Comparison of ENCODE assay signal across 10 cellular contexts in the genomic region with DNA sequence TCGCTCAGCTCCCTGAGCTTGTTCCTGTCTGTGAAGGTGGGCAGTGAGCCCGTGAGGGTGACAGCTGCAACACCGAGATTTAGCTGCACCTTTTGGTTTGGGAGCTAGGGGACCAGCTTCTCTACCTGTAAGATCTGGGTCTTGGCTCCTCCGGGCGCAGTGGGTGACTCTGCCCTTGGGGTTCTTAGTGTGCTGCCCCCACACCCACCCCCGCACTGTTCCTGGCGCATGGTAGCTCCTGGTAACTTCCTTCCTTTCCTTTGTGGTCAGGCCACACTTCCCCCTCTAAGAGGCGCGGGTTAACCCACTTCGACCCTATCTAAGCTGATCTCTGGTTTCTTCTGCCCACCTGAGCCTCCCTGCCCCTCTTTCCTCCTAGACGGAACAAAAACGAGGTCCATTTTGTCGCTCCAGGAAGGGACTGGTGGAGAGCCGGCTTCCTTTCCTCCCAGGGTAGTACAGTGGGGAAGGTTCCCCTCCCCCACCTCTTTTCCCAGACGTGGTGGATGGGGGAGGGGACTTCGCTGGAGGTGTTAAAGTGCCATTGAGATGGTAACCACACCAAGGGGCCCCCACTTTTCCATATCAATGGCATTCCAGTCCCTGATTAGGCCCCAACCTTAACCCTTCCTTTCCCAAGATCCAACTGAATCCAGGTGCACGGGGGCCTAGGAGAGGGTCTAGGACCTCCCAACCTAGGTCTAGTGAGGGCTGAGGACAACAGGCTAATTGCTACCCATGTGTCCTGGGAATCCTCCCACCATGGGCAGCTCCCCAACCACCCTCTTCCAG. TPM values are rescaled to one million over a fixed set of nuclear protein-coding genes. Genes with fewer than 3 reads are reported as not detected.
DNase-seq lines count a peak whose midpoint lies in the region; ATAC-seq and TF ChIP-seq lines count a peak whose summit lies in the region.
"Had no signal": no experiment of that assay in that cellular context is flagged by ENCODE, and none has a peak within 500 bp of the region (broad histone marks: within the 10 kb centered on the region; RNA-seq: fewer than 3 reads in every experiment).

No MANE protein-coding gene starts in this region.

- ATAC-seq in aorta (ENCODE audit: low FRiP score): no peak

- DNase-seq in HL-60 (ENCODE audit: low read depth in 1 of 2, low spot score in 1 of 2) (peak; percentile 90 to 93), ascending aorta (ENCODE audit: low spot score in 2 of 2) (no peak), NAMALWA (ENCODE audit: low spot score) (no peak), aorta (no peak), HK-2 (ENCODE audit: unreplicated experiment) (no peak)
- DNase-seq in activated CD4-positive, alpha-beta memory T cell treated with anti-CD3 and anti-CD28 coated beads, Interleukin-2, amount 10 ng/mL, durations not matched to agents 7 days and 5 days: no peak
- DNase-seq: stimulated activated CD4-positive, alpha-beta T cell treated with anti-CD3 and anti-CD28 coated beads, Interleukin-1b, Interleukin-23, amount 100 ng/mL, for 48 hours had no signal

- H3K36me3 ChIP-seq in BLaER1 treated with 17β-estradiol and CSF1 and Interleukin-3, amounts not matched to agents 10 nM and 100 nM: no peaks in the 10 kb centered on the region
- H3K36me3 ChIP-seq in liver (ENCODE audit: control insufficient read depth in 4 of 4, insufficient read depth in 3 of 4, low read depth in 1 of 4, low read length in 3 of 4) (no peaks in the 10 kb centered on the region), ascending aorta (no peaks in the 10 kb centered on the region), aorta (ENCODE audit: control insufficient read depth in 1 of 2, insufficient read depth in 2 of 2, low read length in 1 of 2) (no peaks in the 10 kb centered on the region)

- WGBS in liver: 52% methylated on average over 17 of the region's 17 CpGs
- 26 to 31% methylated on average over 17 of the region's 17 CpGs for WGBS in aorta, 2 donors

- H3K9me3 ChIP-seq in BLaER1 treated with 17β-estradiol and CSF1 and Interleukin-3, amounts not matched to agents 10 nM and 100 nM (replicated peaks in 1 of 11): no peaks in the 10 kb centered on the region
- no peaks in the 10 kb centered on the region for H3K9me3 ChIP-seq in liver (ENCODE audit: control insufficient read depth in 4 of 4, low read length in 3 of 4)
- no peaks in the 10 kb centered on the region for H3K9me3 ChIP-seq in ascending aorta
- H3K9me3 ChIP-seq in aorta (ENCODE audit: control insufficient read depth, low read length): no peaks in the 10 kb centered on the region

- peak overlapping the region in 9 of 11 experiments; percentile 4 to 53 (median 37); a peak in 14 of 22 replicates for H3K9ac ChIP-seq in BLaER1 treated with 17β-estradiol and CSF1 and Interleukin-3, amounts not matched to agents 10 nM and 100 nM
- H3K9ac ChIP-seq in liver (ENCODE audit: low read depth in 1 of 2, low read length in 2 of 2): no peak overlapping the region

- H3K27me3 Mint-ChIP-seq in activated CD4-positive, alpha-beta memory T cell treated with anti-CD3 and anti-CD28 coated beads, Interleukin-2, amount 10 ng/mL, durations not matched to agents 7 days and 5 days: peaks cover 22% of the 10 kb centered on the region

- H4K20me1 ChIP-seq in BLaER1 treated with 17β-estradiol and CSF1 and Interleukin-3, amounts not matched to agents 10 nM and 100 nM: peaks cover 0 to 9% (median 0%) of the 10 kb centered on the region in 11 experiments; a peak in 6 of 22 replicates

- CTCF ChIA-PET in activated CD4-positive, alpha-beta memory T cell treated with anti-CD3 and anti-CD28 coated beads, Interleukin-2, amount 10 ng/mL, durations not matched to agents 7 days and 5 days (lab: Charles Lee): interaction anchor here (0.8 to 10.3 kb wide), 7 partner anchors 11 to 122 kb away, joined by 3 to 209 read pairs (median 4); partner anchors contain the start of genes HCFC1R1 and THOC6

- peak overlapping the region in 9 of 11 experiments; percentile 20 to 58 (median 42); a peak in 14 of 22 replicates for H3K27ac ChIP-seq in BLaER1 treated with 17β-estradiol and CSF1 and Interleukin-3, amounts not matched to agents 10 nM and 100 nM
- H3K27ac ChIP-seq in HL-60 (replicated peaks) (peak overlapping the region; percentile 90), liver (ENCODE audit: low read depth in 1 of 2, low read length in 2 of 2) (peak overlapping the region; percentile 78 to 90), ascending aorta (no peak overlapping the region), aorta (ENCODE audit: low read depth in 1 of 2, low read length in 2 of 2) (no peak overlapping the region)

- H3K4me3 ChIP-seq in BLaER1 treated with 17β-estradiol and CSF1 and Interleukin-3, amounts not matched to agents 10 nM and 100 nM: peak overlapping the region; percentile 28 to 64 (median 46)
- 0 out of 2 replicates have a peak overlapping the region, but pooled peaks have one; percentile 8 for H3K4me3 ChIP-seq in HL-60 (replicated peaks; ENCODE audit: insufficient read depth, low read length)
- H3K4me3 ChIP-seq in liver (ENCODE audit: low read depth in 1 of 3, low read length in 3 of 3): no peak overlapping the region
- no peak overlapping the region for H3K4me3 ChIP-seq in ascending aorta
- H3K4me3 ChIP-seq in aorta (ENCODE audit: low read length in 2 of 2): no peak overlapping the region

- peaks cover 35% of the 10 kb centered on the region for H3K4me1 Mint-ChIP-seq in activated CD4-positive, alpha-beta memory T cell treated with anti-CD3 and anti-CD28 coated beads, Interleukin-2, amount 10 ng/mL, durations not matched to agents 7 days and 5 days

- H3K4me2 ChIP-seq in BLaER1 treated with 17β-estradiol and CSF1 and Interleukin-3, amounts not matched to agents 10 nM and 100 nM: peak overlapping the region; percentile 89 to 100 (median 99)

- H3K9me3 Mint-ChIP-seq in activated CD4-positive, alpha-beta memory T cell treated with anti-CD3 and anti-CD28 coated beads, Interleukin-2, amount 10 ng/mL, durations not matched to agents 7 days and 5 days: no peaks in the 10 kb centered on the region

- intact Hi-C loops in ascending aorta (cut with DNase I) (no loop called here), aorta (cut with DNase I) (no loop called here)

- H3K4me1 ChIP-seq in BLaER1 treated with 17β-estradiol and CSF1 and Interleukin-3, amounts not matched to agents 10 nM and 100 nM: peaks cover 41 to 64% (median 49%) of the 10 kb centered on the region in 10 experiments
- H3K4me1 ChIP-seq in liver (ENCODE audit: control insufficient read depth in 4 of 4, insufficient read depth in 4 of 4, low read length in 3 of 4): peaks cover 17 to 44% (median 30%) of the 10 kb centered on the region in 4 donors
- peaks cover 0 to 4% of the 10 kb centered on the region in 2 donors for H3K4me1 ChIP-seq in ascending aorta
- no peaks in the 10 kb centered on the region for H3K4me1 ChIP-seq in aorta (ENCODE audit: control insufficient read depth in 1 of 2, insufficient read depth in 2 of 2, low read length in 2 of 2)

- H3K27ac Mint-ChIP-seq in activated CD4-positive, alpha-beta memory T cell treated with anti-CD3 and anti-CD28 coated beads, Interleukin-2, amount 10 ng/mL, durations not matched to agents 7 days and 5 days: peak overlapping the region; percentile 7

- peaks cover 54 to 97% (median 82%) of the 10 kb centered on the region in 11 experiments for H3K27me3 ChIP-seq in BLaER1 treated with 17β-estradiol and CSF1 and Interleukin-3, amounts not matched to agents 10 nM and 100 nM
- no peaks in the 10 kb centered on the region for H3K27me3 ChIP-seq in HL-60 (ENCODE audit: insufficient read depth, poor library complexity, severe bottlenecking)
- no peaks in the 10 kb centered on the region for H3K27me3 ChIP-seq in liver (ENCODE audit: control insufficient read depth in 4 of 4, insufficient read depth in 4 of 4, low read length in 3 of 4)
- peaks cover 19% of the 10 kb centered on the region for H3K27me3 ChIP-seq in ascending aorta
- H3K27me3 ChIP-seq in aorta (ENCODE audit: control insufficient read depth in 1 of 2, insufficient read depth in 2 of 2, low read length in 1 of 2): no peaks in the 10 kb centered on the region

- TF ChIP-seq RAD21 in liver (IDR thresholded peaks at IDR 0.05): no peak

- H3K36me3 Mint-ChIP-seq in activated CD4-positive, alpha-beta memory T cell treated with anti-CD3 and anti-CD28 coated beads, Interleukin-2, amount 10 ng/mL, durations not matched to agents 7 days and 5 days (ENCODE audit: low read depth): no peaks in the 10 kb centered on the region

- H3K4me3 Mint-ChIP-seq in activated CD4-positive, alpha-beta memory T cell treated with anti-CD3 and anti-CD28 coated beads, Interleukin-2, amount 10 ng/mL, durations not matched to agents 7 days and 5 days: no peak overlapping the region

- POLR2A ChIA-PET in activated CD4-positive, alpha-beta memory T cell treated with anti-CD3 and anti-CD28 coated beads, Interleukin-2, amount 10 ng/mL, durations not matched to agents 7 days and 5 days (lab: Charles Lee): interaction anchor here (0.9 to 5.4 kb wide), 5 partner anchors 9 to 126 kb away, joined by 3 to 52 read pairs (median 4); partner anchors contain the start of genes CLDN6, PKMYT1, TNFRSF12A and ZNF213

- TF ChIP-seq CTCF in HL-60 (IDR thresholded peaks at IDR 0.05; ENCODE audit: insufficient read depth, low read length): no peak
- no peak for TF ChIP-seq CTCF in liver (IDR thresholded peaks at IDR 0.05; ENCODE audit: low read depth, low read length, missing input control)
- no peak for TF ChIP-seq CTCF in ascending aorta (IDR thresholded peaks at IDR 0.05)

RNA-seq across cellular contexts. Expression of gene CLDN9, which starts 4.6 kb away (rescaled TPM):
- under 1 TPM; 0.23 to 0.28 TPM for total RNA-seq in activated CD4-positive, alpha-beta memory T cell treated with anti-CD3 and anti-CD28 coated beads, Interleukin-2, amount 10 ng/mL, durations not matched to agents 7 days and 5 days
- total RNA-seq in liver (under 1 TPM; 0.05 to 0.25 TPM), ascending aorta (not detected), aorta (under 1 TPM in 1 of 2 donors, not detected in 1; 0.18 TPM)
- polyA plus RNA-seq in liver (under 1 TPM; 0.25 to 0.32 TPM), aorta (under 1 TPM in 1 of 2 donors, not detected in 1; 0.20 TPM)
- total RNA-seq: Daoy had no signal

RNA-seq across cellular contexts. Expression of gene CLDN6, which starts 9.8 kb away (rescaled TPM):
- total RNA-seq in activated CD4-positive, alpha-beta memory T cell treated with anti-CD3 and anti-CD28 coated beads, Interleukin-2, amount 10 ng/mL, durations not matched to agents 7 days and 5 days: not detected
- total RNA-seq in liver (under 1 TPM in 1 of 2 donors, not detected in 1; 0.75 TPM), ascending aorta (not detected), aorta (not detected)
- polyA plus RNA-seq in liver (not detected), aorta (not detected)
- total RNA-seq: Daoy had no signal

RNA-seq across cellular contexts. Expression of gene TNFRSF12A, which starts 12.0 kb away (rescaled TPM):
- 1 to 10 TPM; 6.1 to 7.5 TPM for total RNA-seq in activated CD4-positive, alpha-beta memory T cell treated with anti-CD3 and anti-CD28 coated beads, Interleukin-2, amount 10 ng/mL, durations not matched to agents 7 days and 5 days
- total RNA-seq in liver (1 to 10 TPM; 7.9 to 8.8 TPM), ascending aorta (914 TPM), aorta (100 to 1,000 TPM in 1 of 2 donors, 10 to 100 TPM in 1; 60.4 to 271 TPM)
- polyA plus RNA-seq in liver (10 to 100 TPM in 1 of 2 donors, 1 to 10 TPM in 1; 9.4 to 35.5 TPM), aorta (100 to 1,000 TPM in 1 of 2 donors, 10 to 100 TPM in 1; 84.9 to 107 TPM)

RNA-seq across cellular contexts. Expression of gene HCFC1R1, which starts 15.6 kb away (rescaled TPM):
- 10 to 100 TPM; 37.0 to 43.3 TPM for total RNA-seq in activated CD4-positive, alpha-beta memory T cell treated with anti-CD3 and anti-CD28 coated beads, Interleukin-2, amount 10 ng/mL, durations not matched to agents 7 days and 5 days
- total RNA-seq in liver (1 to 10 TPM; 1.4 to 2.2 TPM), ascending aorta (50.8 TPM), aorta (10 to 100 TPM; 88.5 to 99.7 TPM)
- polyA plus RNA-seq in liver (10 to 100 TPM; 16.3 to 17.6 TPM), aorta (100 to 1,000 TPM; 299 to 303 TPM)

RNA-seq across cellular contexts. Expression of gene THOC6, which starts 15.7 kb away (rescaled TPM):
- total RNA-seq in activated CD4-positive, alpha-beta memory T cell treated with anti-CD3 and anti-CD28 coated beads, Interleukin-2, amount 10 ng/mL, durations not matched to agents 7 days and 5 days: 10 to 100 TPM; 42.4 TPM
- total RNA-seq in liver (10 to 100 TPM; 12.6 to 14.8 TPM), ascending aorta (32.6 TPM), aorta (10 to 100 TPM; 18.9 to 29.8 TPM)
- polyA plus RNA-seq in liver (10 to 100 TPM; 10.8 TPM), aorta (10 to 100 TPM; 18.5 to 60.6 TPM)

Comparison
In these comparisons a context has a peak if more than half of its experiments do, and no peak if none do; other contexts are left out.
1. H3K27ac ChIP-seq: peak in BLaER1 treated with 17β-estradiol and CSF1 and Interleukin-3, amounts not matched to agents 10 nM and 100 nM (9 of 11), HL-60 (single experiment) and liver (2 of 2); none in ascending aorta (0 of 2) and aorta (0 of 2).
2. H3K4me3 ChIP-seq: peak in BLaER1 treated with 17β-estradiol and CSF1 and Interleukin-3, amounts not matched to agents 10 nM and 100 nM (10 of 10) and HL-60 (single experiment); none in liver (0 of 3), ascending aorta (0 of 2) and aorta (0 of 2).
3. H3K9ac ChIP-seq: peak in BLaER1 treated with 17β-estradiol and CSF1 and Interleukin-3, amounts not matched to agents 10 nM and 100 nM (9 of 11); none in liver (0 of 2).
4. DNase-seq: peak in HL-60 (2 of 2); none in activated CD4-positive, alpha-beta memory T cell treated with anti-CD3 and anti-CD28 coated beads, Interleukin-2, amount 10 ng/mL, durations not matched to agents 7 days and 5 days (single experiment), ascending aorta (0 of 2), NAMALWA (single experiment), aorta (0 of 2) and HK-2 (single experiment).
5. RNA of gene TNFRSF12A, which starts 12.0 kb away (total RNA-seq): 914 TPM in ascending aorta (single experiment) and 60.4 to 271 TPM in aorta; 7.9 to 8.8 TPM in liver and 6.1 to 7.5 TPM in activated CD4-positive, alpha-beta memory T cell treated with anti-CD3 and anti-CD28 coated beads, Interleukin-2, amount 10 ng/mL, durations not matched to agents 7 days and 5 days; every median in the first group is over 4 times any median in the second.